Comparison of ENCODE assay signal across 8 cellular contexts in the genomic region with DNA sequence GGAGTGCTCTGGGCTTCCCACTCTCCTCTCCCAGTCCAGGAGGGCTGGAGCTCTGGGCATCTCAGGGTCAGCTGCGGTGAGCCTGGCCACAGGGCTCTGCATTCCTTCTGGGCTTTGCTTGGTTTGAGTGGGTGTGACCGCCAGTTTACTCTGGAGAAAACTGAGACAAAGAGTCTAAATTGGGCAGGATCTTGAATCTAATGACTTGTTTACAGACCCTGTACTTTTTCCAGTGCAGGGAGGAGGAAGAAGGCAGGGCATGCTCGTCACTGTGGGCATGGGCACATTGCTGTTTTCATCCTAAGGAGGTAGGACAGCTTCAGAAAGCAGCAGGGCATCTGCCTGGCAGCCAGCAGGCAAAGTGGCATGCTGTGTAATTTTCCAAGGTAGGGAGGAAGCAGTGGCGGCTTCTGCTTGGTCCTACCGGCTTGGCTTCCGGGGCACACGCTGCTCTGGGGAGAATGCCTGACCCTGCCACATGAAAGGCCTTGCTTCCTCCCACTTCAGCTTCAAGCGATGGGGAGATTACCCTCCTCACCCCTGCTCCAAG. TPM values are rescaled to one million over a fixed set of nuclear protein-coding genes. Genes with fewer than 3 reads are reported as not detected.
DNase-seq lines count a peak whose midpoint lies in the region; ATAC-seq, FAIRE-seq and TF ChIP-seq lines count a peak whose summit lies in the region.

No MANE protein-coding gene starts in this region.

- H3K4me1 ChIP-seq in BLaER1 treated with 17β-estradiol and CSF1 and Interleukin-3, amounts not matched to agents 10 nM and 100 nM: peaks cover 97 to 100% (median 100%) of the 10 kb centered on the region in 10 experiments
- H3K4me1 ChIP-seq in kidney (ENCODE audit: control insufficient read depth in 1 of 2, insufficient read depth in 1 of 2, low read depth in 1 of 2, low read length in 2 of 2): peaks cover 10 to 31% of the 10 kb centered on the region in 2 donors
- peaks cover 4 to 40% of the 10 kb centered on the region in 2 donors for H3K4me1 ChIP-seq in thyroid gland

- no peaks in the 10 kb centered on the region for H3K27me3 ChIP-seq in BLaER1 treated with 17β-estradiol and CSF1 and Interleukin-3, amounts not matched to agents 10 nM and 100 nM
- H3K27me3 ChIP-seq in thyroid gland: no peaks in the 10 kb centered on the region

- FAIRE-seq in kidney (lab: Jason Lieb, UNC): no peak

- H3K9ac ChIP-seq in BLaER1 treated with 17β-estradiol and CSF1 and Interleukin-3, amounts not matched to agents 10 nM and 100 nM: peak overlapping the region; percentile 71 to 92 (median 79)
- H3K9ac ChIP-seq in kidney (ENCODE audit: low read length in 2 of 2): no peak overlapping the region

- intact Hi-C loops in kidney (cut with DNase I): no loop called here
- intact Hi-C loops in thyroid gland (cut with DNase I): no loop called here

- H4K20me1 ChIP-seq in BLaER1 treated with 17β-estradiol and CSF1 and Interleukin-3, amounts not matched to agents 10 nM and 100 nM: peaks cover 45 to 100% (median 94%) of the 10 kb centered on the region in 11 experiments

- TF ChIP-seq CTCF in kidney (IDR thresholded peaks at IDR 0.05; ENCODE audit: borderline replicate concordance, extremely low read depth, insufficient read depth) (no peak), thyroid gland (IDR thresholded peaks at IDR 0.05) (no peak)

- peak overlapping the region; percentile 87 to 98 (median 94) for H3K27ac ChIP-seq in BLaER1 treated with 17β-estradiol and CSF1 and Interleukin-3, amounts not matched to agents 10 nM and 100 nM
- H3K27ac ChIP-seq in kidney (ENCODE audit: low read depth in 2 of 2, low read length in 2 of 2) (peak overlapping the region; percentile 18 to 67), thyroid gland (peak overlapping the region in 2 of 3 donors; percentile 52 to 73)

- peaks cover 0 to 9% (median 0%) of the 10 kb centered on the region in 11 experiments; a peak in 6 of 22 replicates for H3K9me3 ChIP-seq in BLaER1 treated with 17β-estradiol and CSF1 and Interleukin-3, amounts not matched to agents 10 nM and 100 nM (replicated peaks in 1 of 11)
- H3K9me3 ChIP-seq in kidney (ENCODE audit: control insufficient read depth in 1 of 2, low read length in 2 of 2) (no peaks in the 10 kb centered on the region), thyroid gland (no peaks in the 10 kb centered on the region)

- peak overlapping the region; percentile 89 to 100 (median 98) for H3K4me2 ChIP-seq in BLaER1 treated with 17β-estradiol and CSF1 and Interleukin-3, amounts not matched to agents 10 nM and 100 nM

- TF ChIP-seq POLR2A in thyroid gland (IDR thresholded peaks at IDR 0.05): no peak

- peaks cover 0 to 95% (median 84%) of the 10 kb centered on the region in 11 experiments; a peak in 21 of 22 replicates for H3K36me3 ChIP-seq in BLaER1 treated with 17β-estradiol and CSF1 and Interleukin-3, amounts not matched to agents 10 nM and 100 nM
- H3K36me3 ChIP-seq in kidney (ENCODE audit: control insufficient read depth in 1 of 2, insufficient read depth in 2 of 2, low read length in 2 of 2): no peaks in the 10 kb centered on the region
- H3K36me3 ChIP-seq in thyroid gland: no peaks in the 10 kb centered on the region

- H3K4me3 ChIP-seq in BLaER1 treated with 17β-estradiol and CSF1 and Interleukin-3, amounts not matched to agents 10 nM and 100 nM: peak overlapping the region; percentile 26 to 56 (median 49); a peak in 19 of 20 replicates
- no peak overlapping the region for H3K4me3 ChIP-seq in kidney (ENCODE audit: low read length in 2 of 2)
- no peak overlapping the region for H3K4me3 ChIP-seq in thyroid gland (replicated peaks in 1 of 3)

- peak; percentile 49 for DNase-seq in activated effector memory CD4-positive, alpha-beta T cell treated with Interleukin-2 at 50 U/mL for 16 hours
- DNase-seq in kidney: no peak
- DNase-seq in thyroid gland: no peak
- DNase-seq in NCI-H510A (lab: John Stamatoyannopoulos, UW): no peak

- 56 to 71% methylated on average over 7 to 8 of the region's 8 CpGs for WGBS in thyroid gland, 2 donors

- ATAC-seq in HG02852 (IDR thresholded peaks at IDR 0.05; ENCODE audit: unreplicated experiment) (peak; percentile 20), HG03175 (IDR thresholded peaks at IDR 0.05; ENCODE audit: unreplicated experiment) (no peak), GM21528 (IDR thresholded peaks at IDR 0.05; ENCODE audit: low FRiP score, unreplicated experiment) (no peak)

RNA-seq across cellular contexts. Expression of gene FLI1, which starts 22.9 kb away (rescaled TPM):
- 28.2 TPM for total RNA-seq in kidney
- polyA plus RNA-seq in kidney (ENCODE audit: insufficient read depth, low read depth, low replicate concordance): 5.7 TPM
- 10 to 100 TPM in 3 of 4 donors, 1 to 10 TPM in 1; 8.7 to 26.7 (median 19.9) TPM for total RNA-seq in thyroid gland

Comparison
In these comparisons a context has a peak if more than half of its experiments do, and no peak if none do; other contexts are left out.
1. H3K27ac ChIP-seq: peak in every context shown above with its lines; median percentile 94 in BLaER1 treated with 17β-estradiol and CSF1 and Interleukin-3, amounts not matched to agents 10 nM and 100 nM; 62 in thyroid gland; 42 in kidney.
2. H3K4me3 ChIP-seq: peak in BLaER1 treated with 17β-estradiol and CSF1 and Interleukin-3, amounts not matched to agents 10 nM and 100 nM (10 of 10); none in kidney (0 of 2) and thyroid gland (0 of 3).
3. H3K9ac ChIP-seq: peak in BLaER1 treated with 17β-estradiol and CSF1 and Interleukin-3, amounts not matched to agents 10 nM and 100 nM (11 of 11); none in kidney (0 of 2).